Comparison of ENCODE assay signal across 1 cellular context in genomic region chr2:120886967-120887672, GRCh38.
TF ChIP-seq lines count a peak whose summit lies in the region.

No MANE protein-coding gene starts in this region.

TF ChIP-seq in HepG2, 621 proteins besides CTCF, POLR2A, EP300 and RAD21 (continued from another document):
- TF ChIP-seq, protein P1, sequence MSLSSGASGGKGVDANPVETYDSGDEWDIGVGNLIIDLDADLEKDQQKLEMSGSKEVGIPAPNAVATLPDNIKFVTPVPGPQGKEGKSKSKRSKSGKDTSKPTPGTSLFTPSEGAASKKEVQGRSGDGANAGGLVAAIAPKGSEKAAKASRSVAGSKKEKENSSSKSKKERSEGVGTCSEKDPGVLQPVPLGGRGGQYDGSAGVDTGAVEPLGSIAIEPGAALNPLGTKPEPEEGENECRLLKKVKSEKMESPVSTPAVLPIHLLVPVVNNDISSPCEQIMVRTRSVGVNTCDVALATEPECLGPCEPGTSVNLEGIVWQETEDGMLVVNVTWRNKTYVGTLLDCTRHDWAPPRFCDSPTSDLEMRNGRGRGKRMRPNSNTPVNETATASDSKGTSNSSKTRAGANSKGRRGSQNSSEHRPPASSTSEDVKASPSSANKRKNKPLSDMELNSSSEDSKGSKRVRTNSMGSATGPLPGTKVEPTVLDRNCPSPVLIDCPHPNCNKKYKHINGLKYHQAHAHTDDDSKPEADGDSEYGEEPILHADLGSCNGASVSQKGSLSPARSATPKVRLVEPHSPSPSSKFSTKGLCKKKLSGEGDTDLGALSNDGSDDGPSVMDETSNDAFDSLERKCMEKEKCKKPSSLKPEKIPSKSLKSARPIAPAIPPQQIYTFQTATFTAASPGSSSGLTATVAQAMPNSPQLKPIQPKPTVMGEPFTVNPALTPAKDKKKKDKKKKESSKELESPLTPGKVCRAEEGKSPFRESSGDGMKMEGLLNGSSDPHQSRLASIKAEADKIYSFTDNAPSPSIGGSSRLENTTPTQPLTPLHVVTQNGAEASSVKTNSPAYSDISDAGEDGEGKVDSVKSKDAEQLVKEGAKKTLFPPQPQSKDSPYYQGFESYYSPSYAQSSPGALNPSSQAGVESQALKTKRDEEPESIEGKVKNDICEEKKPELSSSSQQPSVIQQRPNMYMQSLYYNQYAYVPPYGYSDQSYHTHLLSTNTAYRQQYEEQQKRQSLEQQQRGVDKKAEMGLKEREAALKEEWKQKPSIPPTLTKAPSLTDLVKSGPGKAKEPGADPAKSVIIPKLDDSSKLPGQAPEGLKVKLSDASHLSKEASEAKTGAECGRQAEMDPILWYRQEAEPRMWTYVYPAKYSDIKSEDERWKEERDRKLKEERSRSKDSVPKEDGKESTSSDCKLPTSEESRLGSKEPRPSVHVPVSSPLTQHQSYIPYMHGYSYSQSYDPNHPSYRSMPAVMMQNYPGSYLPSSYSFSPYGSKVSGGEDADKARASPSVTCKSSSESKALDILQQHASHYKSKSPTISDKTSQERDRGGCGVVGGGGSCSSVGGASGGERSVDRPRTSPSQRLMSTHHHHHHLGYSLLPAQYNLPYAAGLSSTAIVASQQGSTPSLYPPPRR (CRISPR knock-in tag; IDR thresholded peaks at IDR 0.05; ENCODE audit: borderline replicate concordance) = 0 out of 2 replicates have a peak, but pooled peaks have one; percentile 48
